13 cellular contexts compared by ENCODE assay signal in genomic region chr12:63944586-63945228, GRCh38.
A peak's percentile ranks its signal among the peaks of the same experiment; 100 is the strongest.
DNase-seq lines count a peak whose midpoint lies in the region; ATAC-seq and TF ChIP-seq lines count a peak whose summit lies in the region.
"Had no signal": no experiment of that assay in that cellular context is flagged by ENCODE, and none has a peak within 500 bp of the region (broad histone marks: within the 10 kb centered on the region; RNA-seq: fewer than 3 reads in every experiment).

No MANE protein-coding gene starts in this region.

- H3K4me2 ChIP-seq in Loucy (ENCODE audit: low read depth, low read length, poor library complexity, severe bottlenecking) = no peak overlapping the region

- POLR2A ChIA-PET in GM10248 (lab: Yijun Ruan, JAX) = no interaction called here

- no peaks in the 10 kb centered on the region for H3F3A ChIP-seq in Loucy (ENCODE audit: low read depth)

- no peaks in the 10 kb centered on the region for H3K27me3 ChIP-seq in BE2C
- no peaks in the 10 kb centered on the region for H3K27me3 ChIP-seq in Loucy (ENCODE audit: insufficient read depth, low read length, poor library complexity, severe bottlenecking)
- H3K27me3 ChIP-seq in transverse colon = no peaks in the 10 kb centered on the region
- H3K27me3 ChIP-seq: tibial nerve had no signal

- H3K9ac ChIP-seq in Loucy (ENCODE audit: low read depth, low read length, poor library complexity, severe bottlenecking) = no peak overlapping the region

- peaks cover 19% of the 10 kb centered on the region for H3K4me1 ChIP-seq in BE2C
- H3K4me1 ChIP-seq in Loucy (ENCODE audit: insufficient read depth, low read length, poor library complexity, severe bottlenecking) = peaks cover 7% of the 10 kb centered on the region
- H3K4me1 ChIP-seq in mucosa of descending colon (ENCODE audit: low read depth) = peaks cover 3% of the 10 kb centered on the region
- peaks cover 0 to 12% (median 2%) of the 10 kb centered on the region in 4 donors for H3K4me1 ChIP-seq in transverse colon

- H3K4me3 Mint-ChIP-seq in endothelial cell (ENCODE audit: unreplicated experiment) = peak overlapping the region; percentile 63
- H3K4me3 Mint-ChIP-seq: activated CD4-positive, alpha-beta T cell treated with anti-CD3 and anti-CD28 coated beads, Interleukin-2, amount 10 ng/mL, durations not matched to agents 7 days and 5 days had no signal

- H4K20me1 ChIP-seq in Loucy (ENCODE audit: insufficient read depth, low read length, poor library complexity, severe bottlenecking) = no peaks in the 10 kb centered on the region

- no peaks in the 10 kb centered on the region for H3K36me3 ChIP-seq in BE2C
- no peaks in the 10 kb centered on the region for H3K36me3 ChIP-seq in Loucy (ENCODE audit: insufficient read depth, low read length)
- no peaks in the 10 kb centered on the region for H3K36me3 ChIP-seq in mucosa of descending colon (ENCODE audit: low read depth)
- no peaks in the 10 kb centered on the region for H3K36me3 ChIP-seq in transverse colon
- H3K36me3 ChIP-seq: tibial nerve had no signal

- peak overlapping the region; percentile 84 for H3K27ac Mint-ChIP-seq in endothelial cell (ENCODE audit: unreplicated experiment)
- H3K27ac Mint-ChIP-seq: activated CD4-positive, alpha-beta T cell treated with anti-CD3 and anti-CD28 coated beads, Interleukin-2, amount 10 ng/mL, durations not matched to agents 7 days and 5 days had no signal

- in situ Hi-C loops in transverse colon (cut with MboI; ENCODE audit: low pct_ligation_motif_present in 1 of 4, low pct_unique_long_range_greater_than_20kb in 1 of 4, low sequenced_read_pairs in 3 of 4) = no loop called here

- CTCF ChIA-PET in GM10248 (lab: Yijun Ruan, JAX) = interaction anchor here (1.5 to 2.3 kb wide), 2 partner anchors 11 to 15 kb away, joined by 4 to 7 read pairs; no protein-coding TSS in a partner anchor

- no peak for TF ChIP-seq EP300 in transverse colon (IDR thresholded peaks at IDR 0.05; ENCODE audit: low read depth)

- H3K79me2 ChIP-seq in Loucy (ENCODE audit: insufficient read depth, low read length) = no peaks in the 10 kb centered on the region

- H3K27me3 Mint-ChIP-seq in endothelial cell (ENCODE audit: unreplicated experiment) = peaks cover 9% of the 10 kb centered on the region
- H3K27me3 Mint-ChIP-seq: activated CD4-positive, alpha-beta T cell treated with anti-CD3 and anti-CD28 coated beads, Interleukin-2, amount 10 ng/mL, durations not matched to agents 7 days and 5 days had no signal

- WGBS in transverse colon (ENCODE audit: low coverage in 1 of 2), 2 donors = 64 to 71% methylated on average over 2 to 5 of the region's 5 CpGs

- H3K9me2 ChIP-seq in Loucy (replicated peaks; ENCODE audit: low read depth, low read length) = no peaks in the 10 kb centered on the region

- no peak for TF ChIP-seq CTCF in BE2C (IDR thresholded peaks at IDR 0.05; ENCODE audit: low read depth, low read length)
- no peak for TF ChIP-seq CTCF in Loucy (conservative IDR thresholded peaks at IDR 0.05; ENCODE audit: low read length)
- no peak for TF ChIP-seq CTCF in endothelial cell (IDR thresholded peaks at IDR 0.05; ENCODE audit: unreplicated experiment)
- TF ChIP-seq CTCF in mucosa of descending colon (IDR thresholded peaks at IDR 0.05) = no peak
- no peak for TF ChIP-seq CTCF in omental fat pad (IDR thresholded peaks at IDR 0.05)
- no peak for TF ChIP-seq CTCF in GM10248 (IDR thresholded peaks at IDR 0.05; ENCODE audit: control extremely low read depth, extremely low read depth, low read depth, missing control alignments)
- TF ChIP-seq CTCF in transverse colon (IDR thresholded peaks at IDR 0.05) = no peak

- H3K9me3 ChIP-seq in BE2C (no peaks in the 10 kb centered on the region), Loucy (ENCODE audit: insufficient read depth, low read depth, low read length) (no peaks in the 10 kb centered on the region), mucosa of descending colon (no peaks in the 10 kb centered on the region), transverse colon (no peaks in the 10 kb centered on the region)
- H3K9me3 ChIP-seq: tibial nerve had no signal

- ATAC-seq in mucosa of descending colon (peak; percentile 21), omental fat pad (ENCODE audit: low FRiP score) (no peak)

- peaks cover 87% of the 10 kb centered on the region for H3K4me1 Mint-ChIP-seq in endothelial cell (ENCODE audit: unreplicated experiment)
- H3K4me1 Mint-ChIP-seq: activated CD4-positive, alpha-beta T cell treated with anti-CD3 and anti-CD28 coated beads, Interleukin-2, amount 10 ng/mL, durations not matched to agents 7 days and 5 days had no signal

- intact Hi-C loops in mucosa of descending colon (cut with DNase I, micrococcal nuclease) = no loop called here
- intact Hi-C loops in transverse colon (cut with DNase I; ENCODE audit: low total_unique reads) = no loop called here

- peak overlapping the region in 1 of 4 donors; percentile 15 for H3K27ac ChIP-seq in transverse colon

- peak overlapping the region; percentile 31; the same call in 1 of the 2 replicates for H2AFZ ChIP-seq in Loucy (ENCODE audit: low read length)

- peaks cover 3% of the 10 kb centered on the region for H3K36me3 Mint-ChIP-seq in endothelial cell (ENCODE audit: low read depth, unreplicated experiment)

- H3K9me3 Mint-ChIP-seq in endothelial cell (ENCODE audit: unreplicated experiment) = no peaks in the 10 kb centered on the region
- H3K9me3 Mint-ChIP-seq: activated CD4-positive, alpha-beta T cell treated with anti-CD3 and anti-CD28 coated beads, Interleukin-2, amount 10 ng/mL, durations not matched to agents 7 days and 5 days had no signal

- no peak for TF ChIP-seq POLR2A in transverse colon (IDR thresholded peaks at IDR 0.05)

- H3K4me3 ChIP-seq in BE2C (ENCODE audit: low read depth, low read length) (no peak overlapping the region), Loucy (ENCODE audit: low read length, poor library complexity, severe bottlenecking) (no peak overlapping the region), mucosa of descending colon (no peak overlapping the region), transverse colon (no peak overlapping the region)
- H3K4me3 ChIP-seq: tibial nerve had no signal

- DNase-seq in BE2C (peak; percentile 40), endothelial cell (ENCODE audit: low spot score) (peak; percentile 17), mucosa of descending colon (no peak), omental fat pad (ENCODE audit: low spot score) (no peak), GM10248 (ENCODE audit: extremely low spot score) (no peak), transverse colon (no peak)
- no peak for DNase-seq in stimulated activated CD4-positive, alpha-beta T cell treated with anti-CD3 and anti-CD28 coated beads, Interleukin-2, amount 100 ng/mL, for 24 hours
- DNase-seq: activated CD4-positive, alpha-beta T cell treated with anti-CD3 and anti-CD28 coated beads, Interleukin-2, amount 10 ng/mL, durations not matched to agents 7 days and 5 days; DMS153; NCI-H2227 treated with DMSO at 0.1 percent for 48 hours; posterior cingulate gyrus had no signal

Comparison
In these comparisons a context has a peak if more than half of its experiments do, and no peak if none do; other contexts are left out.
1. DNase-seq: peak in BE2C (single experiment) and endothelial cell (single experiment); none in mucosa of descending colon (0 of 3), omental fat pad (single experiment), stimulated activated CD4-positive, alpha-beta T cell treated with anti-CD3 and anti-CD28 coated beads, Interleukin-2, amount 100 ng/mL, for 24 hours (0 of 2), GM10248 (single experiment) and transverse colon (single experiment).